In genomic region chr1:6491480-6491962, GRCh38 we compare ENCODE assay signal across 8 cellular contexts. TPM values are rescaled to one million over a fixed set of nuclear protein-coding genes. Genes with fewer than 3 reads are reported as not detected.
DNase-seq lines count a peak whose midpoint lies in the region; ATAC-seq and TF ChIP-seq lines count a peak whose summit lies in the region.

A gene with protein sequence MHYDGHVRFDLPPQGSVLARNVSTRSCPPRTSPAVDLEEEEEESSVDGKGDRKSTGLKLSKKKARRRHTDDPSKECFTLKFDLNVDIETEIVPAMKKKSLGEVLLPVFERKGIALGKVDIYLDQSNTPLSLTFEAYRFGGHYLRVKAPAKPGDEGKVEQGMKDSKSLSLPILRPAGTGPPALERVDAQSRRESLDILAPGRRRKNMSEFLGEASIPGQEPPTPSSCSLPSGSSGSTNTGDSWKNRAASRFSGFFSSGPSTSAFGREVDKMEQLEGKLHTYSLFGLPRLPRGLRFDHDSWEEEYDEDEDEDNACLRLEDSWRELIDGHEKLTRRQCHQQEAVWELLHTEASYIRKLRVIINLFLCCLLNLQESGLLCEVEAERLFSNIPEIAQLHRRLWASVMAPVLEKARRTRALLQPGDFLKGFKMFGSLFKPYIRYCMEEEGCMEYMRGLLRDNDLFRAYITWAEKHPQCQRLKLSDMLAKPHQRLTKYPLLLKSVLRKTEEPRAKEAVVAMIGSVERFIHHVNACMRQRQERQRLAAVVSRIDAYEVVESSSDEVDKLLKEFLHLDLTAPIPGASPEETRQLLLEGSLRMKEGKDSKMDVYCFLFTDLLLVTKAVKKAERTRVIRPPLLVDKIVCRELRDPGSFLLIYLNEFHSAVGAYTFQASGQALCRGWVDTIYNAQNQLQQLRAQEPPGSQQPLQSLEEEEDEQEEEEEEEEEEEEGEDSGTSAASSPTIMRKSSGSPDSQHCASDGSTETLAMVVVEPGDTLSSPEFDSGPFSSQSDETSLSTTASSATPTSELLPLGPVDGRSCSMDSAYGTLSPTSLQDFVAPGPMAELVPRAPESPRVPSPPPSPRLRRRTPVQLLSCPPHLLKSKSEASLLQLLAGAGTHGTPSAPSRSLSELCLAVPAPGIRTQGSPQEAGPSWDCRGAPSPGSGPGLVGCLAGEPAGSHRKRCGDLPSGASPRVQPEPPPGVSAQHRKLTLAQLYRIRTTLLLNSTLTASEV (minus strand): TSS chr1:6491667. CDS start chr1:6477571, 14,096 bp downstream.

- H3K27ac Mint-ChIP-seq in stimulated activated effector memory CD8-positive, alpha-beta T cell treated with anti-CD3 and anti-CD28 coated beads, Interleukin-12 subunit alpha, Interleukin-12 subunit beta, amount 100 ng/mL, for 72 hours = peak within 1 kb of the TSS; percentile 43

- H3K4me1 Mint-ChIP-seq in stimulated activated effector memory CD8-positive, alpha-beta T cell treated with anti-CD3 and anti-CD28 coated beads, Interleukin-12 subunit alpha, Interleukin-12 subunit beta, amount 100 ng/mL, for 72 hours = peaks cover 23% of the 10 kb centered on the region

- H3K27ac ChIP-seq in ACC112 (ENCODE audit: low read depth, low read length) (peak within 1 kb of the TSS; percentile 77), iPS-20b (ENCODE audit: low read length) (no peak within 1 kb of the TSS)

- TF ChIP-seq CTCF in astrocyte of the cerebellum (IDR thresholded peaks at IDR 0.05; ENCODE audit: low read depth, low read length, missing control alignments) = no peak

- peak within 1 kb of the TSS; percentile 53 for H2AFZ ChIP-seq in ACC112 (ENCODE audit: low read length, unreplicated experiment)

- H3K9me3 Mint-ChIP-seq in stimulated activated effector memory CD8-positive, alpha-beta T cell treated with anti-CD3 and anti-CD28 coated beads, Interleukin-12 subunit alpha, Interleukin-12 subunit beta, amount 100 ng/mL, for 72 hours = no peaks in the 10 kb centered on the region

- H3K36me3 ChIP-seq in ACC112 (ENCODE audit: insufficient read depth, low read length) (no peaks in the 10 kb centered on the region), iPS-20b (ENCODE audit: insufficient read depth, low read depth, low read length) (no peaks in the 10 kb centered on the region)

- ATAC-seq in stimulated activated effector memory CD8-positive, alpha-beta T cell treated with anti-CD3 and anti-CD28 coated beads, Interleukin-12 subunit alpha, Interleukin-12 subunit beta, amount 100 ng/mL, for 72 hours = no peak
- ATAC-seq in GM18870 (IDR thresholded peaks at IDR 0.05; ENCODE audit: unreplicated experiment) = no peak

- DNase-seq in HT1080 (ENCODE audit: low read depth) (peak; percentile 99), astrocyte of the cerebellum (ENCODE audit: low read depth) (peak; percentile 18), AG08396 (ENCODE audit: low spot score) (no peak), NCI-H2196 treated with DMSO at 0.1 percent for 48 hours (lab: John Stamatoyannopoulos, UW; ENCODE audit: unreplicated experiment) (no peak)
- DNase-seq in stimulated activated effector memory CD8-positive, alpha-beta T cell treated with anti-CD3 and anti-CD28 coated beads, Interleukin-12 subunit alpha, Interleukin-12 subunit beta, amount 100 ng/mL, for 72 hours (ENCODE audit: low spot score in 2 of 2) = no peak

- H3K4me3 Mint-ChIP-seq in stimulated activated effector memory CD8-positive, alpha-beta T cell treated with anti-CD3 and anti-CD28 coated beads, Interleukin-12 subunit alpha, Interleukin-12 subunit beta, amount 100 ng/mL, for 72 hours = peak within 1 kb of the TSS; percentile 79

- in situ Hi-C loops in astrocyte of the cerebellum (cut with HindIII; ENCODE audit: low sequenced_read_pairs) = no loop called here

- no peaks in the 10 kb centered on the region for H3K36me3 Mint-ChIP-seq in stimulated activated effector memory CD8-positive, alpha-beta T cell treated with anti-CD3 and anti-CD28 coated beads, Interleukin-12 subunit alpha, Interleukin-12 subunit beta, amount 100 ng/mL, for 72 hours

- peak within 1 kb of the TSS; percentile 94 for H3K4me3 ChIP-seq in ACC112 (ENCODE audit: low read depth, low read length)
- H3K4me3 ChIP-seq in astrocyte of the cerebellum (ENCODE audit: low read depth, low read length) = peak within 1 kb of the TSS; percentile 88
- H3K4me3 ChIP-seq in iPS-20b (ENCODE audit: low read length) = peak within 1 kb of the TSS; percentile 88

- no peaks in the 10 kb centered on the region for H3K27me3 ChIP-seq in ACC112 (ENCODE audit: insufficient read depth, low read length)
- peaks cover 12% of the 10 kb centered on the region for H3K27me3 ChIP-seq in iPS-20b (ENCODE audit: insufficient read depth, low read length)

- peaks cover 22% of the 10 kb centered on the region for H3K79me2 ChIP-seq in ACC112 (ENCODE audit: control insufficient read depth, insufficient read depth, low read length, unreplicated experiment)

- H3K9me3 ChIP-seq in iPS-20b (ENCODE audit: insufficient read depth, low read depth, low read length) = no peaks in the 10 kb centered on the region

- peak within 1 kb of the TSS; percentile 79; the same call in 1 of the 2 replicates for H3K9ac ChIP-seq in iPS-20b (ENCODE audit: low read depth, low read length)

- H3K4me1 ChIP-seq in ACC112 (ENCODE audit: control insufficient read depth, insufficient read depth, low read length, unreplicated experiment) = peaks cover 52% of the 10 kb centered on the region
- peaks cover 22% of the 10 kb centered on the region; the same call in 1 of the 2 replicates for H3K4me1 ChIP-seq in iPS-20b (ENCODE audit: insufficient read depth, low read length)

RNA-seq across cellular contexts. Expression of the gene that starts here (rescaled TPM):
- total RNA-seq in HT1080 (2014; rRNA removed; shearing (Covaris generic)) = 20.3 and 20.4 TPM in 2 replicates
- 16.7 and 19.8 TPM in 2 replicates for polyA plus RNA-seq in HT1080 (2015; cell fraction: cytosol; rRNA removed)
- 96.6 and 102 TPM in 2 replicates for polyA plus RNA-seq in HT1080 (2015; cell fraction: nucleus; rRNA removed)

Comparison
In these comparisons a context has a peak if more than half of its experiments do, and no peak if none do; other contexts are left out.
1. DNase-seq: peak in HT1080 (single experiment) and astrocyte of the cerebellum (single experiment); none in stimulated activated effector memory CD8-positive, alpha-beta T cell treated with anti-CD3 and anti-CD28 coated beads, Interleukin-12 subunit alpha, Interleukin-12 subunit beta, amount 100 ng/mL, for 72 hours (0 of 2), AG08396 (single experiment) and NCI-H2196 treated with DMSO at 0.1 percent for 48 hours (single experiment).
2. Peak in every context shown above with its lines, with median percentiles within 50 percentile points of each other: H3K4me3 ChIP-seq.